Comparison of ENCODE assay signal across 13 cellular contexts in the genomic region with DNA sequence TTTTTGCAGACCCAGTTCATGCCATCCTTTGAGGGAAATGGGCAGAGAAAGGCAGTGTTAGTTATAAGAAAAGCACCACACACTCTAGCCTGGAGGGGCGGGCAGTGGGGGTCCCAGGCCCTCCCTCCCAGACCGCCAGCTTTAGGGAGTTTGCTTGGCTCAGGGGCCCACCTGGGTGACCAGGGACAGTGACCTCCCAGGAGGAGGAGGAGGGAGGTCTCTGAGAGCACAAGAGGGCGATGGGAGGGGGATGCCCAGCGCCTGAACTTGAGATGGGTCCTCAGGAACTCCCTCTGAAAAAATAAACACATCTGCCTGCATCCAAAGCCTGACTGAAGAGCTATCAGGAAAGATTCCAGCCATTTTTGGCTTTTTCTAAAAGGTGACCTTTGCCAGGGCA. TPM values are rescaled to one million over a fixed set of nuclear protein-coding genes. Genes with fewer than 3 reads are reported as not detected.
DNase-seq lines count a peak whose midpoint lies in the region; FAIRE-seq and TF ChIP-seq lines count a peak whose summit lies in the region.
"Had no signal": no experiment of that assay in that cellular context is flagged by ENCODE, and none has a peak within 500 bp of the region (broad histone marks: within the 10 kb centered on the region; RNA-seq: fewer than 3 reads in every experiment).

No MANE protein-coding gene starts in this region.

- H3K36me3 ChIP-seq in HUES48 (ENCODE audit: control insufficient read depth, insufficient read depth, low read length) (peaks cover 3% of the 10 kb centered on the region; the same call in 1 of the 2 replicates), astrocyte (ENCODE audit: insufficient read depth, low read length) (no peaks in the 10 kb centered on the region), mucosa of rectum (ENCODE audit: control insufficient read depth in 2 of 2, insufficient read depth in 2 of 2, low read length in 2 of 2) (no peaks in the 10 kb centered on the region)

- H3K9ac ChIP-seq in HUES48 (ENCODE audit: low read depth, low read length), result no peak overlapping the region
- H3K9ac ChIP-seq in astrocyte (ENCODE audit: low read length), result peak overlapping the region; percentile 78
- no peak overlapping the region for H3K9ac ChIP-seq in mucosa of rectum (ENCODE audit: low read depth in 1 of 2, low read length in 2 of 2)

- TF ChIP-seq CTCF in astrocyte (IDR thresholded peaks at IDR 0.05; ENCODE audit: insufficient read depth, low read depth, low read length), result no peak

- H3K9me3 Mint-ChIP-seq in astrocyte (ENCODE audit: unreplicated experiment), result no peaks in the 10 kb centered on the region

- peak overlapping the region; percentile 100 for H3K27ac Mint-ChIP-seq in astrocyte (ENCODE audit: unreplicated experiment)

- H3K27ac ChIP-seq in HUES48 (ENCODE audit: low read depth, low read length) (peak overlapping the region; percentile 43), astrocyte (ENCODE audit: low read depth, low read length) (peak overlapping the region; percentile 51), mucosa of rectum (ENCODE audit: low read depth in 2 of 2, low read length in 2 of 2) (peak overlapping the region; percentile 17 to 57), temporal lobe (ENCODE audit: low read depth, low read length) (peak overlapping the region; percentile 50)

- H3K79me2 ChIP-seq in astrocyte (ENCODE audit: insufficient read depth, low read length), result no peaks in the 10 kb centered on the region

- no peaks in the 10 kb centered on the region for H3K27me3 ChIP-seq in HUES48 (ENCODE audit: control insufficient read depth, insufficient read depth, low read length)
- no peaks in the 10 kb centered on the region for H3K27me3 ChIP-seq in astrocyte (ENCODE audit: insufficient read depth, low read length)
- H3K27me3 ChIP-seq in mucosa of rectum (ENCODE audit: control insufficient read depth in 2 of 2, insufficient read depth in 2 of 2, low read length in 2 of 2), result no peaks in the 10 kb centered on the region

- no peak overlapping the region for H2AFZ ChIP-seq in astrocyte (ENCODE audit: low read depth, low read length)

- no peak for DNase-seq in astrocyte (ENCODE audit: low read depth)
- no peak for DNase-seq in retina
- DNase-seq in NCI-H526 treated with DMSO at 0.1 percent for 48 hours (lab: John Stamatoyannopoulos, UW), result no peak
- DNase-seq in NCI-H1092 (lab: John Stamatoyannopoulos, UW), result no peak
- DNase-seq: central memory CD4-positive, alpha-beta T cell; DMS79; NCI-H1694; stimulated activated CD4-positive, alpha-beta T cell treated with anti-CD3 and anti-CD28 coated beads, Interleukin-15, amount 100 ng/mL, for 24 hours; stimulated activated naive CD4-positive, alpha-beta T cell treated with Interleukin-2 at 50 U/mL for 16 hours had no signal

- no peaks in the 10 kb centered on the region for H3K27me3 Mint-ChIP-seq in astrocyte (ENCODE audit: low read depth, unreplicated experiment)

- no peak overlapping the region for H3K4me3 ChIP-seq in HUES48 (ENCODE audit: low read depth, low read length)
- no peak overlapping the region for H3K4me3 ChIP-seq in astrocyte (ENCODE audit: insufficient read depth, low read depth, low read length)
- no peak overlapping the region for H3K4me3 ChIP-seq in mucosa of rectum (ENCODE audit: low read length in 2 of 2)
- H3K4me3 ChIP-seq: lung had no signal

- peak overlapping the region; percentile 83 for H3K4me2 ChIP-seq in astrocyte (ENCODE audit: low read length)

- no peak for FAIRE-seq in astrocyte (lab: Jason Lieb, UNC)

- H3K4me3 Mint-ChIP-seq in astrocyte (ENCODE audit: unreplicated experiment), result no peak overlapping the region

- H3K9me3 ChIP-seq in HUES48 (ENCODE audit: control insufficient read depth, insufficient read depth, low read length), result no peaks in the 10 kb centered on the region
- H3K9me3 ChIP-seq in astrocyte (ENCODE audit: insufficient read depth, low read depth, low read length), result no peaks in the 10 kb centered on the region
- no peaks in the 10 kb centered on the region for H3K9me3 ChIP-seq in mucosa of rectum (ENCODE audit: control insufficient read depth in 2 of 2, low read length in 2 of 2)

- no peaks in the 10 kb centered on the region for H4K20me1 ChIP-seq in astrocyte (ENCODE audit: insufficient read depth, low read length)

- peaks cover 61% of the 10 kb centered on the region for H3K4me1 Mint-ChIP-seq in astrocyte (ENCODE audit: low read depth, unreplicated experiment)

- H3K4me1 ChIP-seq in HUES48 (ENCODE audit: control insufficient read depth, insufficient read depth, low read length), result peaks cover 60% of the 10 kb centered on the region
- H3K4me1 ChIP-seq in astrocyte (ENCODE audit: insufficient read depth, low read length), result peaks cover 38% of the 10 kb centered on the region
- peaks cover 24 to 35% of the 10 kb centered on the region in 2 donors for H3K4me1 ChIP-seq in mucosa of rectum (ENCODE audit: control insufficient read depth in 2 of 2, insufficient read depth in 2 of 2, low read length in 2 of 2)

- peaks cover 7% of the 10 kb centered on the region for H3K36me3 Mint-ChIP-seq in astrocyte (ENCODE audit: low read depth, unreplicated experiment)

RNA-seq across cellular contexts. Expression of a gene that starts 32.6 kb away (rescaled TPM):
- 103 and 117 TPM in 2 replicates for total RNA-seq in astrocyte
- total RNA-seq in temporal lobe, result 27.0 TPM

RNA-seq across cellular contexts. Expression of a gene that starts 37.3 kb away (rescaled TPM):
- total RNA-seq in astrocyte (16.6 and 18.2 TPM in 2 replicates), temporal lobe (32.5 TPM)

RNA-seq across cellular contexts. Expression of a gene that starts 37.5 kb away (rescaled TPM):
- total RNA-seq in astrocyte (8.4 and 9.1 TPM in 2 replicates), temporal lobe (3.4 TPM)
